Comparison of ENCODE assay signal across 30 cellular contexts in genomic region chr10:69787681-69788080, GRCh38. TPM values are rescaled to one million over a fixed set of nuclear protein-coding genes. Genes with fewer than 3 reads are reported as not detected.
"Had no signal": no experiment of that assay in that cellular context is flagged by ENCODE, and none has a peak within 500 bp of the region (broad histone marks: within the 10 kb centered on the region; RNA-seq: fewer than 3 reads in every experiment).

No MANE protein-coding gene starts in this region.

- H3K36me3 ChIP-seq: breast epithelium, SJSA1 had no signal

- H3K4me2 ChIP-seq: KMS-11 had no signal

- H3K27ac ChIP-seq: breast epithelium, KMS-11, RWPE1, SJSA1 had no signal

- H3K27ac Mint-ChIP-seq: activated CD8-positive, alpha-beta T cell treated with anti-CD3 and anti-CD28 coated beads, Interleukin-2, amount 10 ng/mL, durations not matched to agents 7 days and 5 days; activated naive CD4-positive, alpha-beta T cell treated with anti-CD3 and anti-CD28 coated beads, Interleukin-2, amount 50 U/mL, for 24 hours; activated T-helper 1 cell treated with anti-CD3 and anti-CD28 coated beads, Interleukin-12 subunit alpha, Interleukin-12 subunit beta, Interleukin-2, Interleukin-4 antibody, amounts not matched to agents 30 ng/mL and 10 ng/mL and 1 ng/mL, durations not matched to agents 14 hours and 24 hours and 36 hours; T-helper 2 cell treated with Interferon-gamma antibody and Interleukin-4, amounts not matched to agents 5 μg/mL and 100 μg/mL, for 36 hours; WTC11 had no signal

- DNase-seq: activated CD4-positive, alpha-beta T cell treated with anti-CD3 and anti-CD28 coated beads for 48 hours; activated CD4-positive, alpha-beta T cell treated with anti-CD3 and anti-CD28 coated beads, Interleukin-2, amount 50 U/mL, for 4 hours; activated CD4-positive, CD25-positive, alpha-beta regulatory T cell treated with anti-CD3 and anti-CD28 coated beads, Interleukin-2, amount 50 U/mL, for 72 hours; activated CD8-positive, alpha-beta memory T cell treated with anti-CD3 and anti-CD28 coated beads, Interleukin-2, amount 50 U/mL, for 48 hours; activated CD8-positive, alpha-beta T cell treated with anti-CD3 and anti-CD28 coated beads, Interleukin-2, amount 10 ng/mL, durations not matched to agents 7 days and 5 days; activated effector memory CD4-positive, alpha-beta T cell treated with Interleukin-2 at 50 U/mL for 16 hours; activated naive CD4-positive, alpha-beta T cell; activated T-cell treated with anti-CD3 and anti-CD28 coated beads, Interleukin-2, amount 50 U/mL, for 1 hour; aorta; central memory CD4-positive, alpha-beta T cell; MV-4-11; NCI-H1092 treated with DMSO at 0.1 percent for 48 hours; NCI-H1417 treated with DMSO at 0.1 percent for 48 hours; NCI-H187; NCI-H2081; NCI-H2227 treated with DMSO at 0.1 percent for 48 hours; NCI-H446 treated with DMSO at 0.1 percent for 48 hours; NCI-H524 treated with DMSO at 0.1 percent for 48 hours; NCI-H748 treated with DMSO at 0.1 percent for 48 hours; Right ventricle myocardium superior; SW 1271 had no signal

- H3K9me3 Mint-ChIP-seq: activated naive CD4-positive, alpha-beta T cell treated with anti-CD3 and anti-CD28 coated beads, Interleukin-2, amount 50 U/mL, for 24 hours; activated T-helper 1 cell treated with anti-CD3 and anti-CD28 coated beads, Interleukin-12 subunit alpha, Interleukin-12 subunit beta, Interleukin-2, Interleukin-4 antibody, amounts not matched to agents 30 ng/mL and 10 ng/mL and 1 ng/mL, durations not matched to agents 14 hours and 24 hours and 36 hours; T-helper 2 cell treated with Interferon-gamma antibody and Interleukin-4, amounts not matched to agents 5 μg/mL and 100 μg/mL, for 36 hours had no signal

- H3K9ac ChIP-seq: KMS-11 had no signal

- H3K4me3 Mint-ChIP-seq: activated CD8-positive, alpha-beta T cell treated with anti-CD3 and anti-CD28 coated beads, Interleukin-2, amount 10 ng/mL, durations not matched to agents 7 days and 5 days; activated naive CD4-positive, alpha-beta T cell treated with anti-CD3 and anti-CD28 coated beads, Interleukin-2, amount 50 U/mL, for 24 hours; activated T-helper 1 cell treated with anti-CD3 and anti-CD28 coated beads, Interleukin-12 subunit alpha, Interleukin-12 subunit beta, Interleukin-2, Interleukin-4 antibody, amounts not matched to agents 30 ng/mL and 10 ng/mL and 1 ng/mL, durations not matched to agents 14 hours and 24 hours and 36 hours; T-helper 2 cell treated with Interferon-gamma antibody and Interleukin-4, amounts not matched to agents 5 μg/mL and 100 μg/mL, for 36 hours; WTC11 had no signal

- H3K4me1 Mint-ChIP-seq: activated naive CD4-positive, alpha-beta T cell treated with anti-CD3 and anti-CD28 coated beads, Interleukin-2, amount 50 U/mL, for 24 hours; WTC11 had no signal

- H3K27me3 ChIP-seq: breast epithelium, SJSA1 had no signal

- H3K4me1 ChIP-seq: breast epithelium had no signal

- H3K27me3 Mint-ChIP-seq: activated naive CD4-positive, alpha-beta T cell treated with anti-CD3 and anti-CD28 coated beads, Interleukin-2, amount 50 U/mL, for 24 hours had no signal

- H3K9me3 ChIP-seq: breast epithelium, SJSA1 had no signal

- H3K4me3 ChIP-seq: breast epithelium, SJSA1 had no signal

- H3K36me3 Mint-ChIP-seq: activated naive CD4-positive, alpha-beta T cell treated with anti-CD3 and anti-CD28 coated beads, Interleukin-2, amount 50 U/mL, for 24 hours; WTC11 had no signal

- ATAC-seq: activated CD8-positive, alpha-beta T cell treated with anti-CD3 and anti-CD28 coated beads, Interleukin-2, amount 10 ng/mL, durations not matched to agents 7 days and 5 days; WTC11 had no signal

RNA-seq across cellular contexts. Expression of gene COL13A1, which starts 14.0 kb away (rescaled TPM):
- total RNA-seq: activated CD8-positive, alpha-beta T cell treated with anti-CD3 and anti-CD28 coated beads, Interleukin-2, amount 10 ng/mL, durations not matched to agents 7 days and 5 days; activated T-helper 1 cell treated with anti-CD3 and anti-CD28 coated beads, Interleukin-12 subunit alpha, Interleukin-12 subunit beta, Interleukin-2, Interleukin-4 antibody, amounts not matched to agents 30 ng/mL and 10 ng/mL and 1 ng/mL, durations not matched to agents 14 hours and 24 hours and 36 hours; T-helper 1 cell treated with Interleukin-12 subunit alpha and Interleukin-12 subunit beta and Interleukin-4 antibody, amounts not matched to agents 30 ng/mL and 1 ng/mL, for 36 hours had no signal
